ENCODE assay signal across 22 cellular contexts in genomic region chr1:93113127-93113526, GRCh38. TPM values are rescaled to one million over a fixed set of nuclear protein-coding genes. Genes with fewer than 3 reads are reported as not detected.
DNase-seq lines count a peak whose midpoint lies in the region; ATAC-seq, FAIRE-seq and TF ChIP-seq lines count a peak whose summit lies in the region.
"Had no signal": no experiment of that assay in that cellular context is flagged by ENCODE, and none has a peak within 500 bp of the region (broad histone marks: within the 10 kb centered on the region; RNA-seq: fewer than 3 reads in every experiment).

No MANE protein-coding gene starts in this region.

- no peak overlapping the region for H4K91ac ChIP-seq in mesenchymal stem cell (ENCODE audit: low read length)

- no peak overlapping the region for H3K23ac ChIP-seq in mesenchymal stem cell (ENCODE audit: low read length in 2 of 2)

- H3K18ac ChIP-seq in mesenchymal stem cell (ENCODE audit: low read depth in 1 of 2, low read length in 2 of 2) = no peak overlapping the region

- no peak overlapping the region for H3K9ac ChIP-seq in mesenchymal stem cell (ENCODE audit: low read length)

- no peak for TF ChIP-seq CTCF in WTC11 (IDR thresholded peaks at IDR 0.05)

- H4K8ac ChIP-seq in mesenchymal stem cell (ENCODE audit: low read length) = peak overlapping the region; percentile 29

- H3K27me3 ChIP-seq in mesenchymal stem cell (ENCODE audit: control insufficient read depth in 1 of 2, insufficient read depth in 1 of 2, low read length in 2 of 2) = no peaks in the 10 kb centered on the region

- no peak overlapping the region for H2AFZ ChIP-seq in mesenchymal stem cell (ENCODE audit: low read depth, low read length)

- peaks cover 35% of the 10 kb centered on the region for H3K36me3 Mint-ChIP-seq in activated naive CD8-positive, alpha-beta T cell treated with anti-CD3 and anti-CD28 coated beads for 36 hours
- peaks cover 46% of the 10 kb centered on the region for H3K36me3 Mint-ChIP-seq in activated naive CD8-positive, alpha-beta T cell treated with anti-CD3 and anti-CD28 coated beads, Interleukin-2, amount 50 U/mL, for 24 hours (ENCODE audit: low read depth)
- peaks cover 41% of the 10 kb centered on the region for H3K36me3 Mint-ChIP-seq in WTC11

- 93% methylated on average over 2 of the region's 3 CpGs for WGBS in mesenchymal stem cell

- peaks cover 2% of the 10 kb centered on the region for H3K9me3 ChIP-seq in mesenchymal stem cell (ENCODE audit: control insufficient read depth, low read length)

- H2BK15ac ChIP-seq in mesenchymal stem cell (ENCODE audit: low read depth, poor library complexity, severe bottlenecking) = no peak overlapping the region

- H3K9me3 Mint-ChIP-seq in activated naive CD8-positive, alpha-beta T cell treated with anti-CD3 and anti-CD28 coated beads for 36 hours = peaks cover 5% of the 10 kb centered on the region
- H3K9me3 Mint-ChIP-seq in activated naive CD8-positive, alpha-beta T cell treated with anti-CD3 and anti-CD28 coated beads, Interleukin-2, amount 50 U/mL, for 24 hours = peaks cover 6% of the 10 kb centered on the region
- no peaks in the 10 kb centered on the region for H3K9me3 Mint-ChIP-seq in WTC11

- no peak overlapping the region for H3K4me2 ChIP-seq in mesenchymal stem cell (ENCODE audit: low read length, poor library complexity, severe bottlenecking)

- POLR2A ChIA-PET in WTC11 (lab: Charles Lee) = interaction anchor here (0.6 kb wide), 1 partner anchor 28 kb away, joined by 5 read pairs; no protein-coding TSS in a partner anchor

- CTCF ChIA-PET in WTC11 (lab: Charles Lee) = no interaction called here

- H3K79me1 ChIP-seq in mesenchymal stem cell (replicated peaks; ENCODE audit: low read length, poor library complexity, severe bottlenecking) = peaks cover 19% of the 10 kb centered on the region

- no peaks in the 10 kb centered on the region for H3K27me3 Mint-ChIP-seq in activated naive CD8-positive, alpha-beta T cell treated with anti-CD3 and anti-CD28 coated beads for 36 hours
- no peaks in the 10 kb centered on the region for H3K27me3 Mint-ChIP-seq in activated naive CD8-positive, alpha-beta T cell treated with anti-CD3 and anti-CD28 coated beads, Interleukin-2, amount 50 U/mL, for 24 hours
- no peaks in the 10 kb centered on the region for H3K27me3 Mint-ChIP-seq in WTC11 (ENCODE audit: low read depth)
- H3K27me3 Mint-ChIP-seq: CD8-positive, alpha-beta memory T cell had no signal

- peaks cover 31% of the 10 kb centered on the region for H3K4me1 Mint-ChIP-seq in activated naive CD8-positive, alpha-beta T cell treated with anti-CD3 and anti-CD28 coated beads for 36 hours
- peaks cover 23% of the 10 kb centered on the region for H3K4me1 Mint-ChIP-seq in activated naive CD8-positive, alpha-beta T cell treated with anti-CD3 and anti-CD28 coated beads, Interleukin-2, amount 50 U/mL, for 24 hours
- H3K4me1 Mint-ChIP-seq in WTC11 = peaks cover 36% of the 10 kb centered on the region

- no peak overlapping the region for H2BK120ac ChIP-seq in mesenchymal stem cell (ENCODE audit: low read depth, low read length)

- no peak overlapping the region for H3K4me3 Mint-ChIP-seq in activated naive CD8-positive, alpha-beta T cell treated with anti-CD3 and anti-CD28 coated beads for 36 hours
- no peak overlapping the region for H3K4me3 Mint-ChIP-seq in activated naive CD8-positive, alpha-beta T cell treated with anti-CD3 and anti-CD28 coated beads, Interleukin-2, amount 50 U/mL, for 24 hours
- no peak overlapping the region for H3K4me3 Mint-ChIP-seq in WTC11
- H3K4me3 Mint-ChIP-seq: CD8-positive, alpha-beta memory T cell had no signal

- peak overlapping the region; percentile 35 for H3K27ac Mint-ChIP-seq in activated naive CD8-positive, alpha-beta T cell treated with anti-CD3 and anti-CD28 coated beads for 36 hours
- no peak overlapping the region for H3K27ac Mint-ChIP-seq in activated naive CD8-positive, alpha-beta T cell treated with anti-CD3 and anti-CD28 coated beads, Interleukin-2, amount 50 U/mL, for 24 hours
- peak overlapping the region; percentile 87 for H3K27ac Mint-ChIP-seq in WTC11

- no peak overlapping the region for H3K4me3 ChIP-seq in mesenchymal stem cell (ENCODE audit: insufficient read depth in 1 of 2, low read depth in 1 of 2, low read length in 2 of 2)
- H3K4me3 ChIP-seq: SK-N-MC had no signal

- H3K14ac ChIP-seq in mesenchymal stem cell (ENCODE audit: low read length in 2 of 2) = no peak overlapping the region

- H2BK5ac ChIP-seq in mesenchymal stem cell (ENCODE audit: low read depth, low read length, poor library complexity, severe bottlenecking) = no peak overlapping the region

- no peak overlapping the region for H2AK5ac ChIP-seq in mesenchymal stem cell (ENCODE audit: low read length, severe bottlenecking)

- H3K27ac ChIP-seq in mesenchymal stem cell (ENCODE audit: low read length, poor library complexity, severe bottlenecking) = no peak overlapping the region
- H3K27ac ChIP-seq: C4-2B, RWPE1, SK-N-MC had no signal

- H3K4me1 ChIP-seq in mesenchymal stem cell (ENCODE audit: control insufficient read depth, insufficient read depth, low read depth, low read length) = no peaks in the 10 kb centered on the region

- DNase-seq in activated naive CD8-positive, alpha-beta T cell treated with anti-CD3 and anti-CD28 coated beads for 36 hours = no peak
- DNase-seq in activated naive CD8-positive, alpha-beta T cell treated with anti-CD3 and anti-CD28 coated beads, Interleukin-2, amount 50 U/mL, for 24 hours = no peak
- DNase-seq in WTC11 (ENCODE audit: low spot score) (no peak), mesenchymal stem cell (no peak), GM19239 (ENCODE audit: insufficient read length, low spot score) (no peak), NCI-H748 (lab: John Stamatoyannopoulos, UW; ENCODE audit: unreplicated experiment) (no peak)
- no peak for DNase-seq in activated CD4-positive, alpha-beta T cell treated with anti-CD3 and anti-CD28 coated beads, Interleukin-2, amount 50 U/mL, for 4 hours
- DNase-seq: Calu3; CD8-positive, alpha-beta memory T cell; DMS153; GOT3; MM.1S; NCI-H1048; NCI-H1436 treated with DMSO at 0.1 percent for 48 hours; NCI-H1930; NCI-H69; SHP77 treated with DMSO at 0.1 percent for 48 hours had no signal

- no peak overlapping the region for H3K4ac ChIP-seq in mesenchymal stem cell (ENCODE audit: low read depth in 1 of 2, low read length in 2 of 2)

- FAIRE-seq in GM19239 (lab: Jason Lieb, UNC) = no peak
- FAIRE-seq: A204.1, GM12892 had no signal

- peaks cover 20 to 23% of the 10 kb centered on the region in 2 experiments for H3K36me3 ChIP-seq in mesenchymal stem cell (ENCODE audit: control insufficient read depth in 1 of 2, insufficient read depth in 2 of 2, low read depth in 1 of 2, low read length in 2 of 2)

- H2BK12ac ChIP-seq in mesenchymal stem cell (ENCODE audit: low read length in 2 of 2) = no peak overlapping the region

- ATAC-seq in activated naive CD8-positive, alpha-beta T cell treated with anti-CD3 and anti-CD28 coated beads, Interleukin-2, amount 50 U/mL, for 24 hours = no peak
- no peak for ATAC-seq in WTC11

TF ChIP-seq in WTC11, 78 proteins besides CTCF, POLR2A, EP300 and RAD21:
- TF ChIP-seq OVOL2 (CRISPR knock-in tag; IDR thresholded peaks at IDR 0.05; ENCODE audit: borderline replicate concordance) = no peak
- no peak for TF ChIP-seq ZNF138 (CRISPR knock-in tag; conservative IDR thresholded peaks at IDR 0.05)
- TF ChIP-seq PRRX2 (CRISPR knock-in tag; IDR thresholded peaks at IDR 0.05) = no peak

RNA-seq across cellular contexts. Expression of gene MTF2, which starts 34.0 kb away (rescaled TPM):
- 10 to 100 TPM; 49.6 to 59.4 TPM for total RNA-seq in activated naive CD8-positive, alpha-beta T cell treated with anti-CD3 and anti-CD28 coated beads for 36 hours
- 111 to 120 TPM (median 113 TPM) in 3 replicates for total RNA-seq in WTC11 (2021)
- 21.0 TPM for polyA plus RNA-seq in mesenchymal stem cell (2013, experiment 1 of 2)
- 21.0 TPM for polyA plus RNA-seq in mesenchymal stem cell (2013, experiment 2 of 2)
